In the genomic region with DNA sequence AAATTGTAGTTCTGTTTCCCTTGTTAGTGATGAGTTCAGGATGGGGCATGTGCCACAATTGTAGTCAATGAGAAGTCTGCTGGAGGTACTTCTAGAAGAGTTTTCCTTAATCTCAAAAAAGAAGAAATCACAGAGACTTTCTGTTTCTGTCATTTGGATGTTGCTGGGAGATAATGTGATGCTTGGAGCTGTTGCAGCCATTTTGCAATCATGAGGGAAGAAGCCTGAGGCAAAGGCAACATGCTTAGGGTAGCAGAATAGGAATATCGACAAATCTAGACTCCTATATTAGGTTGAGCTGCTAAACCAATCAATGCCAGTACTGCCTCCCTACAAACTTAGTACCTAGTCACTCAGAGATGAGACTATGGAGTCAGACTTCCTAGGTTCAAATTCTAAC, we compare ENCODE assay signal across 1 cellular context.
TF ChIP-seq lines count a peak whose summit lies in the region.

No MANE protein-coding gene starts in this region.

TF ChIP-seq in GM12878, 131 proteins besides CTCF, POLR2A, EP300 and RAD21:
- TF ChIP-seq YBX1 (IDR thresholded peaks at IDR 0.05): no peak
- TF ChIP-seq SMARCA5 (IDR thresholded peaks at IDR 0.05): peak; percentile 70; the same call in 1 of the 2 replicates
- TF ChIP-seq RUNX3 (IDR thresholded peaks at IDR 0.05; ENCODE audit: low read length): no peak
- TF ChIP-seq, protein P1, sequence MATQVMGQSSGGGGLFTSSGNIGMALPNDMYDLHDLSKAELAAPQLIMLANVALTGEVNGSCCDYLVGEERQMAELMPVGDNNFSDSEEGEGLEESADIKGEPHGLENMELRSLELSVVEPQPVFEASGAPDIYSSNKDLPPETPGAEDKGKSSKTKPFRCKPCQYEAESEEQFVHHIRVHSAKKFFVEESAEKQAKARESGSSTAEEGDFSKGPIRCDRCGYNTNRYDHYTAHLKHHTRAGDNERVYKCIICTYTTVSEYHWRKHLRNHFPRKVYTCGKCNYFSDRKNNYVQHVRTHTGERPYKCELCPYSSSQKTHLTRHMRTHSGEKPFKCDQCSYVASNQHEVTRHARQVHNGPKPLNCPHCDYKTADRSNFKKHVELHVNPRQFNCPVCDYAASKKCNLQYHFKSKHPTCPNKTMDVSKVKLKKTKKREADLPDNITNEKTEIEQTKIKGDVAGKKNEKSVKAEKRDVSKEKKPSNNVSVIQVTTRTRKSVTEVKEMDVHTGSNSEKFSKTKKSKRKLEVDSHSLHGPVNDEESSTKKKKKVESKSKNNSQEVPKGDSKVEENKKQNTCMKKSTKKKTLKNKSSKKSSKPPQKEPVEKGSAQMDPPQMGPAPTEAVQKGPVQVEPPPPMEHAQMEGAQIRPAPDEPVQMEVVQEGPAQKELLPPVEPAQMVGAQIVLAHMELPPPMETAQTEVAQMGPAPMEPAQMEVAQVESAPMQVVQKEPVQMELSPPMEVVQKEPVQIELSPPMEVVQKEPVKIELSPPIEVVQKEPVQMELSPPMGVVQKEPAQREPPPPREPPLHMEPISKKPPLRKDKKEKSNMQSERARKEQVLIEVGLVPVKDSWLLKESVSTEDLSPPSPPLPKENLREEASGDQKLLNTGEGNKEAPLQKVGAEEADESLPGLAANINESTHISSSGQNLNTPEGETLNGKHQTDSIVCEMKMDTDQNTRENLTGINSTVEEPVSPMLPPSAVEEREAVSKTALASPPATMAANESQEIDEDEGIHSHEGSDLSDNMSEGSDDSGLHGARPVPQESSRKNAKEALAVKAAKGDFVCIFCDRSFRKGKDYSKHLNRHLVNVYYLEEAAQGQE (IDR thresholded peaks at IDR 0.05; ENCODE audit: low read depth, low read length): no peak
- no peak for TF ChIP-seq SIN3A (IDR thresholded peaks at IDR 0.05; ENCODE audit: low read depth, low read length)
- no peak for TF ChIP-seq POU2F2 (IDR thresholded peaks at IDR 0.05; ENCODE audit: borderline replicate concordance, low read depth, low read length)
- TF ChIP-seq CREB1 (IDR thresholded peaks at IDR 0.05; ENCODE audit: low read depth): no peak
- TF ChIP-seq CBX5 (IDR thresholded peaks at IDR 0.05; ENCODE audit: low read depth): 0 out of 2 replicates have a peak, but pooled peaks have one; percentile 52
- no peak for TF ChIP-seq POLR2AphosphoS2 (IDR thresholded peaks at IDR 0.05; ENCODE audit: low read depth, low read length)
- TF ChIP-seq MTA3 (IDR thresholded peaks at IDR 0.05; ENCODE audit: borderline replicate concordance, low read length): no peak
